1 cellular context compared by ENCODE assay signal in the genomic region with DNA sequence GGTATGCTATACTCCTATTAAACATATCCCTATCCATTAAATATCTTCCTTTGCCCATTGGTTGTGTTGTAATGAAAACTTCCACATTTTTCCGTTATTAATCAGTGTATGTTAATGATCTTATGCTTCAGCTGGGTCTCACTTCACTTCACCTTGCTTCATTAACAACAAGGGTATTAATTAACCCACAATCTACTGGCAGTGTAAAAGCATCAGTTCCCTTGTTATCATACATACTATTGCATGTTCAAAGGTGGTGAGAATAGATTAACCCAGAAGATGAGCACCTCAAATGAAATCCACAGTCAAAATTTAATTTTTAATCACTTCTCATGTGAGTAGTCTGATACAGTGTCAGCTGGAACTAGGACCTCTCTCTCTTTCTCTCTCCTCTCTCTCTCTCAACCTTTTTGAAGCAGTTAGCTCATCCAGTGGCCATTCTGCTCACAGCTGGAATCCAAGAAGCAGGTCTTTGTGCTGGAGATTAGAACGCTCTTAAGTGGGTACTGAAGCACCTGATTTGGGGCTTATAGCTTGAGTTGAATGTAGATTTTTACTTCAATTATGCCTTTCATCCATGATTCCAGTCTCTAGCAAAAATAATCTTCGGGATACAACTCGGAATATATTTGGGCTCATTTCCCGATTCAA.
TF ChIP-seq lines count a peak whose summit lies in the region.

No MANE protein-coding gene starts in this region.

TF ChIP-seq in H1, 55 proteins besides CTCF, POLR2A, EP300 and RAD21:
- TF ChIP-seq RXRA (IDR thresholded peaks at IDR 0.05; ENCODE audit: insufficient read depth, low read depth, low read length): no peak
- TF ChIP-seq, protein P1, sequence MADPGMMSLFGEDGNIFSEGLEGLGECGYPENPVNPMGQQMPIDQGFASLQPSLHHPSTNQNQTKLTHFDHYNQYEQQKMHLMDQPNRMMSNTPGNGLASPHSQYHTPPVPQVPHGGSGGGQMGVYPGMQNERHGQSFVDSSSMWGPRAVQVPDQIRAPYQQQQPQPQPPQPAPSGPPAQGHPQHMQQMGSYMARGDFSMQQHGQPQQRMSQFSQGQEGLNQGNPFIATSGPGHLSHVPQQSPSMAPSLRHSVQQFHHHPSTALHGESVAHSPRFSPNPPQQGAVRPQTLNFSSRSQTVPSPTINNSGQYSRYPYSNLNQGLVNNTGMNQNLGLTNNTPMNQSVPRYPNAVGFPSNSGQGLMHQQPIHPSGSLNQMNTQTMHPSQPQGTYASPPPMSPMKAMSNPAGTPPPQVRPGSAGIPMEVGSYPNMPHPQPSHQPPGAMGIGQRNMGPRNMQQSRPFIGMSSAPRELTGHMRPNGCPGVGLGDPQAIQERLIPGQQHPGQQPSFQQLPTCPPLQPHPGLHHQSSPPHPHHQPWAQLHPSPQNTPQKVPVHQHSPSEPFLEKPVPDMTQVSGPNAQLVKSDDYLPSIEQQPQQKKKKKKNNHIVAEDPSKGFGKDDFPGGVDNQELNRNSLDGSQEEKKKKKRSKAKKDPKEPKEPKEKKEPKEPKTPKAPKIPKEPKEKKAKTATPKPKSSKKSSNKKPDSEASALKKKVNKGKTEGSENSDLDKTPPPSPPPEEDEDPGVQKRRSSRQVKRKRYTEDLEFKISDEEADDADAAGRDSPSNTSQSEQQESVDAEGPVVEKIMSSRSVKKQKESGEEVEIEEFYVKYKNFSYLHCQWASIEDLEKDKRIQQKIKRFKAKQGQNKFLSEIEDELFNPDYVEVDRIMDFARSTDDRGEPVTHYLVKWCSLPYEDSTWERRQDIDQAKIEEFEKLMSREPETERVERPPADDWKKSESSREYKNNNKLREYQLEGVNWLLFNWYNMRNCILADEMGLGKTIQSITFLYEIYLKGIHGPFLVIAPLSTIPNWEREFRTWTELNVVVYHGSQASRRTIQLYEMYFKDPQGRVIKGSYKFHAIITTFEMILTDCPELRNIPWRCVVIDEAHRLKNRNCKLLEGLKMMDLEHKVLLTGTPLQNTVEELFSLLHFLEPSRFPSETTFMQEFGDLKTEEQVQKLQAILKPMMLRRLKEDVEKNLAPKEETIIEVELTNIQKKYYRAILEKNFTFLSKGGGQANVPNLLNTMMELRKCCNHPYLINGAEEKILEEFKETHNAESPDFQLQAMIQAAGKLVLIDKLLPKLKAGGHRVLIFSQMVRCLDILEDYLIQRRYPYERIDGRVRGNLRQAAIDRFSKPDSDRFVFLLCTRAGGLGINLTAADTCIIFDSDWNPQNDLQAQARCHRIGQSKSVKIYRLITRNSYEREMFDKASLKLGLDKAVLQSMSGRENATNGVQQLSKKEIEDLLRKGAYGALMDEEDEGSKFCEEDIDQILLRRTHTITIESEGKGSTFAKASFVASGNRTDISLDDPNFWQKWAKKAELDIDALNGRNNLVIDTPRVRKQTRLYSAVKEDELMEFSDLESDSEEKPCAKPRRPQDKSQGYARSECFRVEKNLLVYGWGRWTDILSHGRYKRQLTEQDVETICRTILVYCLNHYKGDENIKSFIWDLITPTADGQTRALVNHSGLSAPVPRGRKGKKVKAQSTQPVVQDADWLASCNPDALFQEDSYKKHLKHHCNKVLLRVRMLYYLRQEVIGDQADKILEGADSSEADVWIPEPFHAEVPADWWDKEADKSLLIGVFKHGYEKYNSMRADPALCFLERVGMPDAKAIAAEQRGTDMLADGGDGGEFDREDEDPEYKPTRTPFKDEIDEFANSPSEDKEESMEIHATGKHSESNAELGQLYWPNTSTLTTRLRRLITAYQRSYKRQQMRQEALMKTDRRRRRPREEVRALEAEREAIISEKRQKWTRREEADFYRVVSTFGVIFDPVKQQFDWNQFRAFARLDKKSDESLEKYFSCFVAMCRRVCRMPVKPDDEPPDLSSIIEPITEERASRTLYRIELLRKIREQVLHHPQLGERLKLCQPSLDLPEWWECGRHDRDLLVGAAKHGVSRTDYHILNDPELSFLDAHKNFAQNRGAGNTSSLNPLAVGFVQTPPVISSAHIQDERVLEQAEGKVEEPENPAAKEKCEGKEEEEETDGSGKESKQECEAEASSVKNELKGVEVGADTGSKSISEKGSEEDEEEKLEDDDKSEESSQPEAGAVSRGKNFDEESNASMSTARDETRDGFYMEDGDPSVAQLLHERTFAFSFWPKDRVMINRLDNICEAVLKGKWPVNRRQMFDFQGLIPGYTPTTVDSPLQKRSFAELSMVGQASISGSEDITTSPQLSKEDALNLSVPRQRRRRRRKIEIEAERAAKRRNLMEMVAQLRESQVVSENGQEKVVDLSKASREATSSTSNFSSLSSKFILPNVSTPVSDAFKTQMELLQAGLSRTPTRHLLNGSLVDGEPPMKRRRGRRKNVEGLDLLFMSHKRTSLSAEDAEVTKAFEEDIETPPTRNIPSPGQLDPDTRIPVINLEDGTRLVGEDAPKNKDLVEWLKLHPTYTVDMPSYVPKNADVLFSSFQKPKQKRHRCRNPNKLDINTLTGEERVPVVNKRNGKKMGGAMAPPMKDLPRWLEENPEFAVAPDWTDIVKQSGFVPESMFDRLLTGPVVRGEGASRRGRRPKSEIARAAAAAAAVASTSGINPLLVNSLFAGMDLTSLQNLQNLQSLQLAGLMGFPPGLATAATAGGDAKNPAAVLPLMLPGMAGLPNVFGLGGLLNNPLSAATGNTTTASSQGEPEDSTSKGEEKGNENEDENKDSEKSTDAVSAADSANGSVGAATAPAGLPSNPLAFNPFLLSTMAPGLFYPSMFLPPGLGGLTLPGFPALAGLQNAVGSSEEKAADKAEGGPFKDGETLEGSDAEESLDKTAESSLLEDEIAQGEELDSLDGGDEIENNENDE (IDR thresholded peaks at IDR 0.05; ENCODE audit: insufficient replicate concordance, low read length): no peak
- no peak for TF ChIP-seq RNF2 (IDR thresholded peaks at IDR 0.05; ENCODE audit: borderline replicate concordance, low read depth, low read length, missing control alignments, poor library complexity, severe bottlenecking)
- no peak for TF ChIP-seq ZNF274 (IDR thresholded peaks at IDR 0.05; ENCODE audit: borderline replicate concordance, extremely low read depth, low read length)
- TF ChIP-seq NRF1 (IDR thresholded peaks at IDR 0.05; ENCODE audit: low read depth, low read length): no peak
- no peak for TF ChIP-seq PHF8 (conservative IDR thresholded peaks at IDR 0.05; ENCODE audit: low read depth, low read length)
- TF ChIP-seq, protein P2, sequence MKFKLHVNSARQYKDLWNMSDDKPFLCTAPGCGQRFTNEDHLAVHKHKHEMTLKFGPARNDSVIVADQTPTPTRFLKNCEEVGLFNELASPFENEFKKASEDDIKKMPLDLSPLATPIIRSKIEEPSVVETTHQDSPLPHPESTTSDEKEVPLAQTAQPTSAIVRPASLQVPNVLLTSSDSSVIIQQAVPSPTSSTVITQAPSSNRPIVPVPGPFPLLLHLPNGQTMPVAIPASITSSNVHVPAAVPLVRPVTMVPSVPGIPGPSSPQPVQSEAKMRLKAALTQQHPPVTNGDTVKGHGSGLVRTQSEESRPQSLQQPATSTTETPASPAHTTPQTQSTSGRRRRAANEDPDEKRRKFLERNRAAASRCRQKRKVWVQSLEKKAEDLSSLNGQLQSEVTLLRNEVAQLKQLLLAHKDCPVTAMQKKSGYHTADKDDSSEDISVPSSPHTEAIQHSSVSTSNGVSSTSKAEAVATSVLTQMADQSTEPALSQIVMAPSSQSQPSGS (IDR thresholded peaks at IDR 0.05; ENCODE audit: low read length): peak; percentile 75; the same call in 1 of the 2 replicates
- peak; percentile 74 for TF ChIP-seq YY1 (IDR thresholded peaks at IDR 0.05; ENCODE audit: low read depth, low read length)
- TF ChIP-seq JUND (IDR thresholded peaks at IDR 0.05; ENCODE audit: low read length): peak; percentile 72
- no peak for TF ChIP-seq CREB1 (IDR thresholded peaks at IDR 0.05)
- TF ChIP-seq FOSL1 (IDR thresholded peaks at IDR 0.05; ENCODE audit: insufficient read depth, low read depth, low read length): no peak
- no peak for TF ChIP-seq SP4 (IDR thresholded peaks at IDR 0.05; ENCODE audit: low read length)
- TF ChIP-seq CHD1 (IDR thresholded peaks at IDR 0.05; ENCODE audit: low read depth, low read length): no peak
- no peak for TF ChIP-seq HDAC6 (IDR thresholded peaks at IDR 0.05; ENCODE audit: low read depth, low read length)
- no peak for TF ChIP-seq SIRT6 (IDR thresholded peaks at IDR 0.05; ENCODE audit: low read length)
- no peak for TF ChIP-seq TCF12 (IDR thresholded peaks at IDR 0.05; ENCODE audit: low read depth, low read length)
- TF ChIP-seq BACH1 (IDR thresholded peaks at IDR 0.05; ENCODE audit: low read length): no peak
- no peak for TF ChIP-seq RBBP5 (IDR thresholded peaks at IDR 0.05; ENCODE audit: borderline replicate concordance, low read depth, low read length)
- TF ChIP-seq POLR2AphosphoS5 (IDR thresholded peaks at IDR 0.05; ENCODE audit: low read depth, low read length): no peak
- TF ChIP-seq CBX8 (IDR thresholded peaks at IDR 0.05; ENCODE audit: borderline replicate concordance, low read depth, low read length): no peak
- TF ChIP-seq EGR1 (IDR thresholded peaks at IDR 0.05; ENCODE audit: borderline replicate concordance, low read depth, low read length): no peak
- TF ChIP-seq TBP (IDR thresholded peaks at IDR 0.05; ENCODE audit: low read depth, low read length): no peak
- TF ChIP-seq NANOG (IDR thresholded peaks at IDR 0.05; ENCODE audit: insufficient read depth, low read depth, low read length, poor library complexity, severe bottlenecking): peak; percentile 96
- no peak for TF ChIP-seq SIX5 (IDR thresholded peaks at IDR 0.05; ENCODE audit: low read depth, low read length)
- TF ChIP-seq HDAC2 (IDR thresholded peaks at IDR 0.05; ENCODE audit: borderline replicate concordance in 1 of 2, low read depth in 2 of 2, low read length in 2 of 2): no peak; a peak in 1 of 4 replicates
- no peak for TF ChIP-seq MAX (IDR thresholded peaks at IDR 0.05)
- no peak for TF ChIP-seq EZH2 (IDR thresholded peaks at IDR 0.05; ENCODE audit: low read depth, low read length, severe bottlenecking)
- TF ChIP-seq SP2 (IDR thresholded peaks at IDR 0.05; ENCODE audit: low read length): no peak
- TF ChIP-seq POU5F1 (IDR thresholded peaks at IDR 0.05; ENCODE audit: low read depth, low read length): no peak
- TF ChIP-seq BCL11A (IDR thresholded peaks at IDR 0.05; ENCODE audit: low read depth in 2 of 2, low read length in 2 of 2): no peak
- TF ChIP-seq TEAD4 (IDR thresholded peaks at IDR 0.05; ENCODE audit: low read depth, low read length): 0 out of 2 replicates have a peak, but pooled peaks have one; percentile 28
- TF ChIP-seq GTF2F1 (IDR thresholded peaks at IDR 0.05; ENCODE audit: borderline replicate concordance, low read depth, low read length): no peak
- 0 out of 2 replicates have a peak, but pooled peaks have one; percentile 18 for TF ChIP-seq SP1 (IDR thresholded peaks at IDR 0.05; ENCODE audit: low read depth, low read length)
- no peak for TF ChIP-seq CBX5 (IDR thresholded peaks at IDR 0.05; ENCODE audit: low read depth, low read length)
- TF ChIP-seq, protein P3, sequence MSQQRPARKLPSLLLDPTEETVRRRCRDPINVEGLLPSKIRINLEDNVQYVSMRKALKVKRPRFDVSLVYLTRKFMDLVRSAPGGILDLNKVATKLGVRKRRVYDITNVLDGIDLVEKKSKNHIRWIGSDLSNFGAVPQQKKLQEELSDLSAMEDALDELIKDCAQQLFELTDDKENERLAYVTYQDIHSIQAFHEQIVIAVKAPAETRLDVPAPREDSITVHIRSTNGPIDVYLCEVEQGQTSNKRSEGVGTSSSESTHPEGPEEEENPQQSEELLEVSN (IDR thresholded peaks at IDR 0.05): no peak
- TF ChIP-seq SRF (IDR thresholded peaks at IDR 0.05; ENCODE audit: low read depth, low read length): no peak
- TF ChIP-seq ATF3 (IDR thresholded peaks at IDR 0.05; ENCODE audit: insufficient read depth, low read depth, low read length): no peak
